In the genomic region with DNA sequence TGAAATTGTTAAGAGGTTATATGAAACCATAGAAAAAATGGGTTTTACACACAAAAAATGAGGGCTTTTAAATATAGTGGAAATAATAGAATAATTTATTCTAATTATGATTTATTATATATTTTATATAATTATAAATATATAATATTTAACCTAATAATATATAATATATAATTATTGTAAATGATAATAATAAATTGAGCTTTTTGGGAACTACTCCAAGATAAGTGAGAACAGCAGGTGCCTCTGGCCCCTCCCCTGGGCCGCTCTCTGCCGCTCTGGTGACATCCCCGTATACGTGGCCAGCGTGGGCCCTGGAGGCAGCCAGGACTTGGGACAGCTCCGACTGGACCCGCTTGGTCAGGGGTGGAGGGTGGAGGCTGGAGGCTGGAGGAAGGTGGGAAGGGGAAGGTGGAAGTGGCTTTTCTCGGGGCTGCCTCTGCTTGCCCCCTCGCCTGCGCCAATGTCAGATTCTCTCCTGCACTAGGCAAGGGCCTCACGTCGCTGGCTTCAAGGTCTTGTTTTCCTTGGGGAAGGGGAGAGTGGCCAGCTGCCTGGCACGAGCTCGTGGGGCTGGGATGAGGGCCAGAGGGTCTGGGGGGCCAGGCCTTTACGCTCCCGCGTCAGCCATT, we compare ENCODE assay signal across 1 cellular context.
TF ChIP-seq lines count a peak whose summit lies in the region.

No MANE protein-coding gene starts in this region.

TF ChIP-seq in SK-N-SH, 30 proteins besides CTCF, POLR2A, EP300 and RAD21 (continued from another document):
- TF ChIP-seq, protein P1, sequence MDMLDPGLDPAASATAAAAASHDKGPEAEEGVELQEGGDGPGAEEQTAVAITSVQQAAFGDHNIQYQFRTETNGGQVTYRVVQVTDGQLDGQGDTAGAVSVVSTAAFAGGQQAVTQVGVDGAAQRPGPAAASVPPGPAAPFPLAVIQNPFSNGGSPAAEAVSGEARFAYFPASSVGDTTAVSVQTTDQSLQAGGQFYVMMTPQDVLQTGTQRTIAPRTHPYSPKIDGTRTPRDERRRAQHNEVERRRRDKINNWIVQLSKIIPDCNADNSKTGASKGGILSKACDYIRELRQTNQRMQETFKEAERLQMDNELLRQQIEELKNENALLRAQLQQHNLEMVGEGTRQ (IDR thresholded peaks at IDR 0.05; ENCODE audit: borderline replicate concordance, low read depth, low read length) = no peak
